ENCODE assay signal across 18 cellular contexts in the genomic region with DNA sequence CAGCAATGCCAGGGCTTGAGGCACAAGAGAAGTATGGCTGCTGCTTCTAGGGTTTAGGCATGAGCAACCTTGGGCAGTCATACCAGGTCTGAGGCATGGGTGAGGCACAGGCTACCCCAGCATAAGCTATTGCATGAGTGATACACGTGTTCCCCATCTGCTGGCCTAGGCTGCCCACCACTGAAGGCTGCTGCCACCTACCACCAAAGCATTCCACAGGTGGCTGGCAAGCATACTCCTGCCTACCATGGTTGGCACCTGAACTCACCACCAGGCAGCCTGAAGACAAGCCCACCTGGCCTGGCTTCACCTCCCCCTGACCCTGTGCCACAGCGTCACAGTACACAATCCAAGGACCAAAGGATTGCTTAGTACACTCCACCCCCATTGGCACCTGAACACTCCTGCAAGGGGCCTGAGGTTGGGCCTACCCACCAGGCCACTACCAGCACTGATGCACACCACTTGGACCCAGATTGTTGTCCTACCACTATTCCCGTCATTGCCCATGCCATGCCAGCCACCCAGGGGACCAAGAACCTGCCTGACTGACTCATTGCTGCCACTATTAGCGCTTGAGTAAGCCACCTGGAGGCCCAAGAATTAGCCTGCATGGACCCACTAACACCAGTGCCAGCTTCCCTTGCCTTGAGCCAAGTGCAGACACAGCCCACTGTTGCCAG.
DNase-seq lines count a peak whose midpoint lies in the region; ATAC-seq, FAIRE-seq and TF ChIP-seq lines count a peak whose summit lies in the region.
"Had no signal": no experiment of that assay in that cellular context is flagged by ENCODE, and none has a peak within 500 bp of the region (broad histone marks: within the 10 kb centered on the region; RNA-seq: fewer than 3 reads in every experiment).

No MANE protein-coding gene starts in this region.

- H3K27me3 Mint-ChIP-seq in Calu3 (ENCODE audit: unreplicated experiment) = no peaks in the 10 kb centered on the region
- no peaks in the 10 kb centered on the region for H3K27me3 Mint-ChIP-seq in naive thymus-derived CD4-positive, alpha-beta T cell
- H3K27me3 Mint-ChIP-seq: B cell had no signal

- H3K4me1 ChIP-seq in IMR-90 (ENCODE audit: control insufficient read depth, insufficient read depth, low read length) (no peaks in the 10 kb centered on the region), GM12878 (ENCODE audit: control insufficient read depth, insufficient read depth, low read length) (no peaks in the 10 kb centered on the region)
- H3K4me1 ChIP-seq in naive thymus-derived CD4-positive, alpha-beta T cell (ENCODE audit: control insufficient read depth in 2 of 2, insufficient read depth in 2 of 2, low read length in 2 of 2) = no peaks in the 10 kb centered on the region

- TF ChIP-seq POLR2A in IMR-90 (IDR thresholded peaks at IDR 0.05; ENCODE audit: low read depth, low read length) (no peak), GM12878 (IDR thresholded peaks at IDR 0.05; ENCODE audit: low read depth, low read length) (peak; percentile 70)

- no peak overlapping the region for H2BK120ac ChIP-seq in IMR-90 (ENCODE audit: low read depth, low read length)

- H2BK5ac ChIP-seq in IMR-90 (ENCODE audit: low read depth, low read length, poor library complexity, severe bottlenecking) = no peak overlapping the region

- H3K27me3 ChIP-seq in IMR-90 (ENCODE audit: control insufficient read depth, insufficient read depth, low read length) (no peaks in the 10 kb centered on the region), GM12878 (replicated peaks in 1 of 2; ENCODE audit: control insufficient read depth in 2 of 2, insufficient read depth in 2 of 2, low read length in 1 of 2) (no peaks in the 10 kb centered on the region)
- no peaks in the 10 kb centered on the region for H3K27me3 ChIP-seq in naive thymus-derived CD4-positive, alpha-beta T cell (ENCODE audit: control insufficient read depth in 2 of 2, insufficient read depth in 2 of 2, low read length in 2 of 2)

- CTCF ChIA-PET in Calu3 (lab: Charles Lee) (no interaction called here), IMR-90 (lab: Yijun Ruan, JAX) (no interaction called here), GM12878 (lab: Yijun Ruan, JAX) (no interaction called here)
- CTCF ChIA-PET in naive thymus-derived CD4-positive, alpha-beta T cell (lab: Charles Lee) = no interaction called here

- no peak for TF ChIP-seq EP300 in GM12878 (IDR thresholded peaks at IDR 0.05; ENCODE audit: borderline replicate concordance in 1 of 2, control insufficient read depth in 1 of 2, low read depth in 2 of 2, low read length in 2 of 2)

- H3K56ac ChIP-seq in IMR-90 (ENCODE audit: extremely low read depth, insufficient read depth, low read length) = no peak overlapping the region

- no peaks in the 10 kb centered on the region for H3K9me1 ChIP-seq in IMR-90 (ENCODE audit: insufficient read depth, low read length)

- no peak overlapping the region for H2AK5ac ChIP-seq in IMR-90 (ENCODE audit: low read depth, low read length)

- no peak overlapping the region for H3K4ac ChIP-seq in IMR-90 (ENCODE audit: low read depth, low read length)

- H3K36me3 ChIP-seq in IMR-90 (ENCODE audit: control insufficient read depth, insufficient read depth, low read length) = peaks cover 15% of the 10 kb centered on the region
- H3K36me3 ChIP-seq in GM12878 (ENCODE audit: control insufficient read depth in 2 of 2, insufficient read depth in 2 of 2, low read length in 1 of 2) = no peaks in the 10 kb centered on the region; a peak in 2 of 4 replicates
- H3K36me3 ChIP-seq in naive thymus-derived CD4-positive, alpha-beta T cell (ENCODE audit: control insufficient read depth in 2 of 3, insufficient read depth in 3 of 3, low read length in 3 of 3) = peaks cover 0 to 8% (median 0%) of the 10 kb centered on the region in 3 experiments

- H2BK15ac ChIP-seq in IMR-90 (ENCODE audit: low read depth, low read length) = no peak overlapping the region

- peaks cover 45% of the 10 kb centered on the region for H3K36me3 Mint-ChIP-seq in Calu3 (ENCODE audit: insufficient read depth, unreplicated experiment)
- peaks cover 30 to 85% (median 48%) of the 10 kb centered on the region in 5 donors for H3K36me3 Mint-ChIP-seq in naive thymus-derived CD4-positive, alpha-beta T cell

- H4K5ac ChIP-seq in IMR-90 (ENCODE audit: low read depth, low read length) = no peak overlapping the region

- peak overlapping the region; percentile 39 for H2AK9ac ChIP-seq in IMR-90 (replicated peaks; ENCODE audit: low read depth, low read length, poor library complexity)

- no peak overlapping the region for H3K14ac ChIP-seq in IMR-90 (replicated peaks; ENCODE audit: low read depth, low read length)

- no peaks in the 10 kb centered on the region for H3K4me1 Mint-ChIP-seq in Calu3 (ENCODE audit: low read depth, unreplicated experiment)
- H3K4me1 Mint-ChIP-seq in naive thymus-derived CD4-positive, alpha-beta T cell = peaks cover 0 to 3% (median 0%) of the 10 kb centered on the region in 7 donors
- H3K4me1 Mint-ChIP-seq: B cell had no signal

- H3K4me3 Mint-ChIP-seq in Calu3 (ENCODE audit: low read depth, unreplicated experiment) = no peak overlapping the region
- peak overlapping the region in 2 of 10 donors; percentile 14 to 40 for H3K4me3 Mint-ChIP-seq in naive thymus-derived CD4-positive, alpha-beta T cell
- H3K4me3 Mint-ChIP-seq: B cell; CD8-positive, alpha-beta T cell had no signal

- no peak for ATAC-seq in IMR-90 (ENCODE audit: low read depth)
- ATAC-seq in GM12878 = no peak
- peak; percentile 18 for ATAC-seq in naive thymus-derived CD4-positive, alpha-beta T cell
- ATAC-seq: CD8-positive, alpha-beta T cell; HCT116; SK-N-SH treated with all-trans-retinoic acid at 6 μM for 48 hours had no signal

- TF ChIP-seq RAD21 in IMR-90 (IDR thresholded peaks at IDR 0.05; ENCODE audit: low read length) = no peak
- no peak for TF ChIP-seq RAD21 in GM12878 (IDR thresholded peaks at IDR 0.05; ENCODE audit: insufficient read depth, low read depth, low read length)

- no peaks in the 10 kb centered on the region for H4K20me1 ChIP-seq in IMR-90 (ENCODE audit: insufficient read depth, low read length)
- H4K20me1 ChIP-seq in GM12878 (ENCODE audit: control insufficient read depth, insufficient read depth) = no peaks in the 10 kb centered on the region

- H3K4me3 ChIP-seq in IMR-90 (ENCODE audit: insufficient read depth, low read depth, low read length) = no peak overlapping the region
- no peak overlapping the region for H3K4me3 ChIP-seq in GM12878
- H3K4me3 ChIP-seq in naive thymus-derived CD4-positive, alpha-beta T cell (ENCODE audit: low read length) = no peak overlapping the region

- TF ChIP-seq CTCF in Calu3 (IDR thresholded peaks at IDR 0.05; ENCODE audit: unreplicated experiment) = no peak
- no peak for TF ChIP-seq CTCF in IMR-90 (conservative IDR thresholded peaks at IDR 0.05; ENCODE audit: low read depth, low read length)
- TF ChIP-seq CTCF in GM12878 (IDR thresholded peaks at IDR 0.05 in 2 of 3, conservative IDR thresholded peaks at IDR 0.05 in 1 of 3; ENCODE audit: control insufficient read depth in 2 of 3, extremely low read depth in 1 of 3, insufficient read depth in 1 of 3, low read depth in 3 of 3, low read length in 3 of 3) = no peak

- H3K9ac ChIP-seq in IMR-90 (ENCODE audit: low read depth, low read length) (no peak overlapping the region), GM12878 (ENCODE audit: control insufficient read depth, insufficient read depth, low read length) (no peak overlapping the region)

- 100% methylated on average over 2 of the region's 4 CpGs; no CpG with 5 or more reads in 1 of the 2 experiments for WGBS in IMR-90 (ENCODE audit: extremely low coverage in 2 of 2, insufficient read length in 1 of 2), 2 experiments
- 96% methylated on average over 4 of the region's 4 CpGs for WGBS in GM12878 (ENCODE audit: insufficient coverage, insufficient replicate concordance, low lambda C conversion rate, missing lambda C conversion rate)

- H2AFZ ChIP-seq in IMR-90 (replicated peaks; ENCODE audit: low read length, poor library complexity) (peak overlapping the region; percentile 13), GM12878 (ENCODE audit: control insufficient read depth, low read depth, low read length) (no peak overlapping the region)

- H4K8ac ChIP-seq in IMR-90 (ENCODE audit: low read depth in 2 of 2, low read length in 2 of 2) = no peak overlapping the region

- no peak overlapping the region for H2BK20ac ChIP-seq in IMR-90 (ENCODE audit: low read depth, low read length)

- RAD21 ChIA-PET in GM12878 (lab: Charles Lee; ENCODE audit: unreplicated experiment) = no interaction called here

- dilution Hi-C loops in IMR-90 (cut with HindIII; ENCODE audit: low sequenced_read_pairs, unreplicated experiment) = no loop called here

- H3K9me3 ChIP-seq in IMR-90 (ENCODE audit: control insufficient read depth, insufficient read depth, low read length) = peaks cover 31% of the 10 kb centered on the region
- peaks cover 25% of the 10 kb centered on the region; the same call in 2 of the 3 replicates for H3K9me3 ChIP-seq in GM12878 (replicated peaks; ENCODE audit: control insufficient read depth, insufficient read depth, low read length)
- H3K9me3 ChIP-seq in naive thymus-derived CD4-positive, alpha-beta T cell (ENCODE audit: control insufficient read depth in 2 of 3, low read length in 3 of 3) = peaks cover 0 to 54% (median 25%) of the 10 kb centered on the region in 3 experiments

- H3K4me2 ChIP-seq in IMR-90 (ENCODE audit: low read depth, low read length) (no peak overlapping the region), GM12878 (ENCODE audit: control insufficient read depth, insufficient read depth) (no peak overlapping the region)

- H3K27ac Mint-ChIP-seq in Calu3 (ENCODE audit: unreplicated experiment) = peak overlapping the region; percentile 73
- peak overlapping the region in 2 of 9 donors; percentile 31 to 69 for H3K27ac Mint-ChIP-seq in naive thymus-derived CD4-positive, alpha-beta T cell
- H3K27ac Mint-ChIP-seq: B cell; CD8-positive, alpha-beta T cell had no signal

- no peaks in the 10 kb centered on the region for H3K79me1 ChIP-seq in IMR-90 (ENCODE audit: low read depth in 1 of 2, low read length in 2 of 2)

- no peak overlapping the region for H3K23ac ChIP-seq in IMR-90 (ENCODE audit: low read depth, low read length)

- H3K18ac ChIP-seq in IMR-90 (ENCODE audit: low read depth, low read length) = no peak overlapping the region

- H4K91ac ChIP-seq in IMR-90 (ENCODE audit: insufficient read depth, low read depth, low read length) = no peak overlapping the region

- FAIRE-seq in GM12878 (lab: Jason Lieb, UNC) = no peak

- intact Hi-C loops in Calu3 (cut with micrococcal nuclease; ENCODE audit: unreplicated experiment) = no loop called here
- intact Hi-C loops in IMR-90 (cut with micrococcal nuclease) = no loop called here
- intact Hi-C loops in GM12878 (cut with micrococcal nuclease; ENCODE audit: unreplicated experiment) = no loop called here
- intact Hi-C loops in naive thymus-derived CD4-positive, alpha-beta T cell (cut with micrococcal nuclease) = no loop called here

- BruUV-seq in Calu3 (replicated peaks; lab: Mats Ljungman, UMichigan) = no TSS peak
- no TSS peak for BruUV-seq in IMR-90 (replicated peaks; lab: Mats Ljungman, UMichigan)
- no TSS peak for BruUV-seq in GM12878 (replicated peaks; lab: Mats Ljungman, UMichigan)

- DNase-seq in Calu3 (no peak), IMR-90 (no peak), GM12878 (ENCODE audit: low read depth, low spot score) (no peak), pons (ENCODE audit: low spot score) (no peak), H4 (ENCODE audit: low spot score) (no peak), ureter (ENCODE audit: low spot score) (no peak)
- no peak for DNase-seq in naive thymus-derived CD4-positive, alpha-beta T cell
- DNase-seq: ACHN; CD8-positive, alpha-beta T cell; KG1; NCI-H1092 treated with DMSO at 0.1 percent for 48 hours; NCI-H1694; NCI-H345; NCI-H69; SHP77 had no signal

- no peak overlapping the region for H3K27ac ChIP-seq in IMR-90 (ENCODE audit: insufficient read depth, low read length)
- no peak overlapping the region for H3K27ac ChIP-seq in GM12878 (ENCODE audit: control insufficient read depth, insufficient read depth)
- no peak overlapping the region for H3K27ac ChIP-seq in naive thymus-derived CD4-positive, alpha-beta T cell (ENCODE audit: low read depth, low read length)

- in situ Hi-C loops in IMR-90 (cut with MboI; ENCODE audit: low sequenced_read_pairs) = no loop called here
- in situ Hi-C loops in GM12878 (cut with MboI) = no loop called here

- POLR2A ChIA-PET in IMR-90 (lab: Charles Lee; ENCODE audit: unreplicated experiment) = no interaction called here
- POLR2A ChIA-PET in GM12878 (lab: Charles Lee) = no interaction called here
- POLR2A ChIA-PET in naive thymus-derived CD4-positive, alpha-beta T cell (lab: Charles Lee) = no interaction called here

- SMC1A ChIA-PET in GM12878 (lab: Charles Lee; ENCODE audit: uncharacterized antibody, unreplicated experiment) = interaction anchor here (0.5 kb wide), 1 partner anchor 24 kb away, joined by 3 read pairs; no protein-coding TSS in a partner anchor

- no peaks in the 10 kb centered on the region for H3K79me2 ChIP-seq in GM12878 (ENCODE audit: control insufficient read depth, insufficient read depth, low read length)

- peaks cover 25% of the 10 kb centered on the region for H3K9me3 Mint-ChIP-seq in Calu3 (ENCODE audit: low read depth, unreplicated experiment)
- peaks cover 16 to 74% (median 56%) of the 10 kb centered on the region in 11 donors for H3K9me3 Mint-ChIP-seq in naive thymus-derived CD4-positive, alpha-beta T cell
